8 cellular contexts compared by ENCODE assay signal in genomic region chr20:32360333-32360634, GRCh38. TPM values are rescaled to one million over a fixed set of nuclear protein-coding genes. Genes with fewer than 3 reads are reported as not detected.
DNase-seq lines count a peak whose midpoint lies in the region; ATAC-seq and TF ChIP-seq lines count a peak whose summit lies in the region.

No MANE protein-coding gene starts in this region.

- TF ChIP-seq CTCF in OCI-LY7 (conservative IDR thresholded peaks at IDR 0.05; ENCODE audit: low read length) (no peak), ovary (IDR thresholded peaks at IDR 0.05) (no peak)

- peak overlapping the region; percentile 98 for H3K27ac ChIP-seq in CD4-positive, CD25-positive, alpha-beta regulatory T cell (ENCODE audit: insufficient read depth, low read length, poor library complexity, severe bottlenecking)
- H3K27ac ChIP-seq in OCI-LY7 (ENCODE audit: low read depth, low read length, poor library complexity, severe bottlenecking) (peak overlapping the region; percentile 75), ovary (no peak overlapping the region)

- no peak overlapping the region for H2AFZ ChIP-seq in OCI-LY7 (ENCODE audit: low read length)

- 4 to 14% (median 8%) methylated on average over 5 of the region's 5 CpGs for WGBS in ovary, 3 donors

- peak overlapping the region; percentile 91 to 95 (median 94) for H3K4me3 Mint-ChIP-seq in CD4-positive, CD25-positive, alpha-beta regulatory T cell
- peak overlapping the region; percentile 87 to 96 for H3K4me3 Mint-ChIP-seq in effector memory CD8-positive, alpha-beta T cell

- no peaks in the 10 kb centered on the region for H3K36me3 ChIP-seq in CD4-positive, CD25-positive, alpha-beta regulatory T cell (ENCODE audit: control insufficient read depth, insufficient read depth, low read length)
- H3K36me3 ChIP-seq in OCI-LY7 (ENCODE audit: insufficient read depth, low read length) (peaks cover 31% of the 10 kb centered on the region), ovary (no peaks in the 10 kb centered on the region)

- H4K20me1 ChIP-seq in OCI-LY7 (ENCODE audit: insufficient read depth, low read length) = peaks cover 24% of the 10 kb centered on the region

- H3K27ac Mint-ChIP-seq in CD4-positive, CD25-positive, alpha-beta regulatory T cell = peak overlapping the region; percentile 92 to 94 (median 93)
- H3K27ac Mint-ChIP-seq in effector memory CD8-positive, alpha-beta T cell = peak overlapping the region; percentile 70 to 93

- peaks cover 0 to 2% (median 0%) of the 10 kb centered on the region in 7 donors for H3K9me3 Mint-ChIP-seq in CD4-positive, CD25-positive, alpha-beta regulatory T cell
- no peaks in the 10 kb centered on the region for H3K9me3 Mint-ChIP-seq in effector memory CD8-positive, alpha-beta T cell

- H3K79me2 ChIP-seq in OCI-LY7 (ENCODE audit: insufficient read depth, low read depth, low read length) = peaks cover 75% of the 10 kb centered on the region

- no peaks in the 10 kb centered on the region for H3K9me3 ChIP-seq in CD4-positive, CD25-positive, alpha-beta regulatory T cell (ENCODE audit: control insufficient read depth in 2 of 2, low read length in 2 of 2)
- H3K9me3 ChIP-seq in OCI-LY7 (ENCODE audit: low read length) = no peaks in the 10 kb centered on the region
- no peaks in the 10 kb centered on the region for H3K9me3 ChIP-seq in ovary

- TF ChIP-seq POLR2A in ovary (IDR thresholded peaks at IDR 0.05) = no peak

- H3K4me3 ChIP-seq in CD4-positive, CD25-positive, alpha-beta regulatory T cell (ENCODE audit: low read depth, low read length) = peak overlapping the region; percentile 96
- H3K4me3 ChIP-seq in OCI-LY7 (ENCODE audit: low read depth, low read length, poor library complexity, severe bottlenecking) = peak overlapping the region; percentile 87
- peak overlapping the region; percentile 87 for H3K4me3 ChIP-seq in ovary

- POLR2A ChIA-PET in OCI-LY7 (lab: Charles Lee) = interaction anchor here (2.1 kb wide), 1 partner anchor 8 kb away, joined by 11 read pairs; no protein-coding TSS in a partner anchor

- no TSS peak for BruUV-seq in OCI-LY7 (replicated peaks; lab: Mats Ljungman, UMichigan)

- H3K4me1 Mint-ChIP-seq in CD4-positive, CD25-positive, alpha-beta regulatory T cell = peaks cover 34 to 70% (median 56%) of the 10 kb centered on the region in 4 donors
- peaks cover 45 to 59% of the 10 kb centered on the region in 2 donors for H3K4me1 Mint-ChIP-seq in effector memory CD8-positive, alpha-beta T cell (ENCODE audit: low read depth in 2 of 2)

- intact Hi-C loops in OCI-LY7 (cut with micrococcal nuclease; ENCODE audit: unreplicated experiment) = no loop called here
- intact Hi-C loops in ovary (cut with DNase I) = loop anchor here in 1 of 4 donors (5.0 kb wide), 1 partner anchor 97 kb away; no protein-coding TSS in a partner anchor

- H3K4me2 ChIP-seq in OCI-LY7 (ENCODE audit: low read length) = peak overlapping the region; percentile 82

- DNase-seq in CD4-positive, CD25-positive, alpha-beta regulatory T cell = no peak
- DNase-seq in OCI-LY7 (ENCODE audit: low spot score) (no peak), ovary (no peak), occipital lobe (lab: John Stamatoyannopoulos, UW) (no peak), mesenteric fat pad (ENCODE audit: low spot score) (no peak), medulla oblongata (ENCODE audit: extremely low spot score) (no peak)
- DNase-seq in effector memory CD8-positive, alpha-beta T cell = no peak

- no peaks in the 10 kb centered on the region for H3K27me3 Mint-ChIP-seq in CD4-positive, CD25-positive, alpha-beta regulatory T cell
- no peaks in the 10 kb centered on the region for H3K27me3 Mint-ChIP-seq in effector memory CD8-positive, alpha-beta T cell

- H3K4me1 ChIP-seq in CD4-positive, CD25-positive, alpha-beta regulatory T cell (ENCODE audit: control insufficient read depth, insufficient read depth, low read length, poor library complexity, severe bottlenecking) = peaks cover 86% of the 10 kb centered on the region
- H3K4me1 ChIP-seq in OCI-LY7 (ENCODE audit: insufficient read depth, low read length, poor library complexity, severe bottlenecking) (peaks cover 73% of the 10 kb centered on the region), ovary (ENCODE audit: insufficient read depth) (peaks cover 16% of the 10 kb centered on the region)

- no peak for ATAC-seq in CD4-positive, CD25-positive, alpha-beta regulatory T cell (ENCODE audit: low read depth in 2 of 2)
- no peak for ATAC-seq in effector memory CD8-positive, alpha-beta T cell (replicated peaks)
- no peak for ATAC-seq in HG02610 (IDR thresholded peaks at IDR 0.05; ENCODE audit: unreplicated experiment)

- H3K9me2 ChIP-seq in OCI-LY7 (ENCODE audit: insufficient read depth, low read length) = no peaks in the 10 kb centered on the region

- H3K27me3 ChIP-seq in CD4-positive, CD25-positive, alpha-beta regulatory T cell (ENCODE audit: control insufficient read depth, insufficient read depth, low read length) = no peaks in the 10 kb centered on the region
- H3K27me3 ChIP-seq in ovary = no peaks in the 10 kb centered on the region

- peaks cover 4% of the 10 kb centered on the region for H3K36me3 Mint-ChIP-seq in CD4-positive, CD25-positive, alpha-beta regulatory T cell
- peaks cover 19% of the 10 kb centered on the region for H3K36me3 Mint-ChIP-seq in effector memory CD8-positive, alpha-beta T cell (ENCODE audit: insufficient read depth)

- CTCF ChIA-PET in OCI-LY7 (lab: Charles Lee; ENCODE audit: unreplicated experiment) = no interaction called here

- TF ChIP-seq EP300 in ovary (IDR thresholded peaks at IDR 0.05) = no peak

RNA-seq across cellular contexts. Expression of gene ASXL1, which starts 2.2 kb away (rescaled TPM):
- 314 TPM for total RNA-seq in CD4-positive, CD25-positive, alpha-beta regulatory T cell
- polyA plus RNA-seq in CD4-positive, CD25-positive, alpha-beta regulatory T cell = 10 to 100 TPM; 15.0 to 28.3 (median 21.1) TPM
- 81.5 and 84.7 TPM in 2 replicates for total RNA-seq in OCI-LY7 (2014; rRNA removed; shearing (Covaris generic))
- total RNA-seq in OCI-LY7 (2022) (111 and 122 TPM in 2 replicates), ovary (10 to 100 TPM; 52.6 to 85.1 (median 71.2) TPM), occipital lobe (70.2 TPM), mesenteric fat pad (75.3 TPM)
- polyA plus RNA-seq in ovary = 10 to 100 TPM; 31.6 to 49.7 TPM

Comparison
In these comparisons a context has a peak if more than half of its experiments do, and no peak if none do; other contexts are left out.
1. H3K27ac ChIP-seq: peak in CD4-positive, CD25-positive, alpha-beta regulatory T cell (single experiment) and OCI-LY7 (single experiment); none in ovary (0 of 2).
2. Peak in every context shown above with its lines, with median percentiles within 50 percentile points of each other: H3K4me3 ChIP-seq.